14 cellular contexts compared by ENCODE assay signal in genomic region chr1:201883266-201883665, GRCh38. TPM values are rescaled to one million over a fixed set of nuclear protein-coding genes. Genes with fewer than 3 reads are reported as not detected.
DNase-seq lines count a peak whose midpoint lies in the region; ATAC-seq and TF ChIP-seq lines count a peak whose summit lies in the region.
"Had no signal": no experiment of that assay in that cellular context is flagged by ENCODE, and none has a peak within 500 bp of the region (broad histone marks: within the 10 kb centered on the region; RNA-seq: fewer than 3 reads in every experiment).

No MANE protein-coding gene starts in this region.

- H3K9ac ChIP-seq in mesenchymal stem cell (ENCODE audit: low read length), result peak overlapping the region; percentile 33

- peaks cover 18% of the 10 kb centered on the region for H3K36me3 Mint-ChIP-seq in Calu3 (ENCODE audit: insufficient read depth, unreplicated experiment)

- H3K14ac ChIP-seq in mesenchymal stem cell (ENCODE audit: low read length in 2 of 2), result no peak overlapping the region

- intact Hi-C loops in Calu3 (cut with micrococcal nuclease; ENCODE audit: unreplicated experiment) (no loop called here), adrenal gland (cut with DNase I) (no loop called here)

- CTCF ChIA-PET in Calu3 (lab: Charles Lee), result no interaction called here

- H3K18ac ChIP-seq in mesenchymal stem cell (ENCODE audit: low read depth in 1 of 2, low read length in 2 of 2), result no peak overlapping the region

- no peak overlapping the region for H2BK5ac ChIP-seq in mesenchymal stem cell (ENCODE audit: low read depth, low read length, poor library complexity, severe bottlenecking)

- no peak overlapping the region for H3K4me2 ChIP-seq in mesenchymal stem cell (ENCODE audit: low read length, poor library complexity, severe bottlenecking)

- no peak overlapping the region for H3K23ac ChIP-seq in mesenchymal stem cell (ENCODE audit: low read length in 2 of 2)

- H4K91ac ChIP-seq in mesenchymal stem cell (ENCODE audit: low read length), result no peak overlapping the region

- TF ChIP-seq POLR2A in adrenal gland (IDR thresholded peaks at IDR 0.05), result no peak

- H3K27me3 ChIP-seq in adrenal gland (no peaks in the 10 kb centered on the region), mesenchymal stem cell (ENCODE audit: control insufficient read depth in 1 of 2, insufficient read depth in 1 of 2, low read length in 2 of 2) (no peaks in the 10 kb centered on the region)
- H3K27me3 ChIP-seq: colonic mucosa, upper lobe of left lung had no signal

- ATAC-seq in GM18520 (IDR thresholded peaks at IDR 0.05; ENCODE audit: unreplicated experiment), result no peak
- ATAC-seq: left colon had no signal

- H4K8ac ChIP-seq in mesenchymal stem cell (ENCODE audit: low read length), result no peak overlapping the region

- peak overlapping the region; percentile 3 for H3K27ac Mint-ChIP-seq in Calu3 (ENCODE audit: unreplicated experiment)
- H3K27ac Mint-ChIP-seq: activated T-helper 1 cell treated with anti-CD3 and anti-CD28 coated beads, Interleukin-12 subunit alpha, Interleukin-12 subunit beta, Interleukin-2, Interleukin-4 antibody, amounts not matched to agents 30 ng/mL and 10 ng/mL and 1 ng/mL, durations not matched to agents 14 hours and 24 hours and 36 hours had no signal

- WGBS in adrenal gland, 4 donors, result 60 to 77% (median 71%) methylated on average over 3 of the region's 3 CpGs
- WGBS in mesenchymal stem cell, result 92% methylated on average over 3 of the region's 3 CpGs

- H2BK12ac ChIP-seq in mesenchymal stem cell (ENCODE audit: low read length in 2 of 2), result no peak overlapping the region

- TF ChIP-seq CTCF in 22Rv1 (IDR thresholded peaks at IDR 0.05) (no peak), Calu3 (IDR thresholded peaks at IDR 0.05; ENCODE audit: unreplicated experiment) (no peak), adrenal gland (IDR thresholded peaks at IDR 0.05) (no peak)

- H3K9me3 Mint-ChIP-seq in Calu3 (ENCODE audit: low read depth, unreplicated experiment), result no peaks in the 10 kb centered on the region
- H3K9me3 Mint-ChIP-seq: activated T-helper 1 cell treated with anti-CD3 and anti-CD28 coated beads, Interleukin-12 subunit alpha, Interleukin-12 subunit beta, Interleukin-2, Interleukin-4 antibody, amounts not matched to agents 30 ng/mL and 10 ng/mL and 1 ng/mL, durations not matched to agents 14 hours and 24 hours and 36 hours had no signal

- no peak overlapping the region for H3K4me3 ChIP-seq in adrenal gland
- H3K4me3 ChIP-seq in mesenchymal stem cell (ENCODE audit: insufficient read depth in 1 of 2, low read depth in 1 of 2, low read length in 2 of 2), result peak overlapping the region in 1 of 2 experiments; percentile 40
- H3K4me3 ChIP-seq: colonic mucosa, upper lobe of left lung had no signal

- H3K27me3 Mint-ChIP-seq in Calu3 (ENCODE audit: unreplicated experiment), result peaks cover 13% of the 10 kb centered on the region

- H3K4me1 ChIP-seq in adrenal gland (replicated peaks in 1 of 2), result peaks cover 45 to 66% of the 10 kb centered on the region in 2 donors
- H3K4me1 ChIP-seq in mesenchymal stem cell (ENCODE audit: control insufficient read depth, insufficient read depth, low read depth, low read length), result peaks cover 28% of the 10 kb centered on the region
- H3K4me1 ChIP-seq: colonic mucosa had no signal

- DNase-seq in Calu3 (no peak), adrenal gland (no peak), mesenchymal stem cell (no peak), DMS79 (lab: John Stamatoyannopoulos, UW) (no peak), NCI-H2196 treated with DMSO at 0.1 percent for 48 hours (lab: John Stamatoyannopoulos, UW; ENCODE audit: unreplicated experiment) (no peak)
- no peak for DNase-seq in activated CD4-positive, alpha-beta T cell treated with anti-CD3 and anti-CD28 coated beads, Interleukin-2, amount 50 U/mL, for 1 hour
- DNase-seq: activated CD4-positive, alpha-beta T cell treated with anti-CD3 and anti-CD28 coated beads, Interleukin-2, amount 50 U/mL, for 4 hours; colonic mucosa; left colon; NCI-H1048 had no signal

- H3K4ac ChIP-seq in mesenchymal stem cell (ENCODE audit: low read depth in 1 of 2, low read length in 2 of 2), result peak overlapping the region in 1 of 2 experiments; percentile 24

- H3K4me1 Mint-ChIP-seq in Calu3 (ENCODE audit: low read depth, unreplicated experiment), result peaks cover 19% of the 10 kb centered on the region

- no TSS peak for BruUV-seq in Calu3 (replicated peaks; lab: Mats Ljungman, UMichigan)

- H2BK120ac ChIP-seq in mesenchymal stem cell (ENCODE audit: low read depth, low read length), result no peak overlapping the region

- no peak overlapping the region for H2AFZ ChIP-seq in mesenchymal stem cell (ENCODE audit: low read depth, low read length)

- H2AK5ac ChIP-seq in mesenchymal stem cell (ENCODE audit: low read length, severe bottlenecking), result no peak overlapping the region

- H2BK15ac ChIP-seq in mesenchymal stem cell (ENCODE audit: low read depth, poor library complexity, severe bottlenecking), result no peak overlapping the region

- no peaks in the 10 kb centered on the region for H3K36me3 ChIP-seq in adrenal gland (replicated peaks in 1 of 2)
- H3K36me3 ChIP-seq in mesenchymal stem cell (ENCODE audit: control insufficient read depth in 1 of 2, insufficient read depth in 2 of 2, low read depth in 1 of 2, low read length in 2 of 2), result peaks cover 2 to 5% of the 10 kb centered on the region in 2 experiments
- H3K36me3 ChIP-seq: colonic mucosa, upper lobe of left lung had no signal

- H3K9me3 ChIP-seq in adrenal gland (replicated peaks in 1 of 3) (no peaks in the 10 kb centered on the region), mesenchymal stem cell (ENCODE audit: control insufficient read depth, low read length) (no peaks in the 10 kb centered on the region)
- H3K9me3 ChIP-seq: colonic mucosa, upper lobe of left lung had no signal

- H3K27ac ChIP-seq in 22Rv1 (peak overlapping the region; percentile 9; the same call in 1 of the 2 replicates), adrenal gland (peak overlapping the region in 4 of 5 donors; percentile 64 to 78 (median 72)), mesenchymal stem cell (ENCODE audit: low read length, poor library complexity, severe bottlenecking) (peak overlapping the region; percentile 19)
- H3K27ac ChIP-seq: colonic mucosa had no signal

- no peaks in the 10 kb centered on the region for H3K79me1 ChIP-seq in mesenchymal stem cell (replicated peaks; ENCODE audit: low read length, poor library complexity, severe bottlenecking)

- no peak overlapping the region for H3K4me3 Mint-ChIP-seq in Calu3 (ENCODE audit: low read depth, unreplicated experiment)
- H3K4me3 Mint-ChIP-seq: activated T-helper 1 cell treated with anti-CD3 and anti-CD28 coated beads, Interleukin-12 subunit alpha, Interleukin-12 subunit beta, Interleukin-2, Interleukin-4 antibody, amounts not matched to agents 30 ng/mL and 10 ng/mL and 1 ng/mL, durations not matched to agents 14 hours and 24 hours and 36 hours had no signal

RNA-seq across cellular contexts. Expression of gene SHISA4, which starts 5.4 kb away (rescaled TPM):
- total RNA-seq in Calu3 (2022), result 9.9 and 13.7 TPM in 2 replicates
- 100 to 1,000 TPM in 4 of 8 donors, 10 to 100 TPM in 4; 39.0 to 221 (median 99.1) TPM for total RNA-seq in adrenal gland
- 10 to 100 TPM; 49.7 to 62.8 (median 51.0) TPM for polyA plus RNA-seq in adrenal gland
- polyA plus RNA-seq in mesenchymal stem cell (2013, experiment 1 of 2), result 32.9 TPM
- 33.3 TPM for polyA plus RNA-seq in mesenchymal stem cell (2013, experiment 2 of 2)

RNA-seq across cellular contexts. Expression of gene IPO9, which starts 54.3 kb away (rescaled TPM):
- total RNA-seq in Calu3 (2022) (86.3 and 98.8 TPM in 2 replicates), adrenal gland (10 to 100 TPM; 13.6 to 45.2 (median 28.0) TPM)
- polyA plus RNA-seq in adrenal gland, result 10 to 100 TPM; 23.6 to 34.4 (median 29.1) TPM
- polyA plus RNA-seq in mesenchymal stem cell (2013, experiment 1 of 2), result 30.8 TPM
- 34.0 TPM for polyA plus RNA-seq in mesenchymal stem cell (2013, experiment 2 of 2)

Comparison
In these comparisons a context has a peak if more than half of its experiments do, and no peak if none do; other contexts are left out.
1. H3K27ac ChIP-seq: peak in every context shown above with its lines; median percentile 72 in adrenal gland; 19 in mesenchymal stem cell; 9 in 22Rv1.